ENCODE assay signal across 9 cellular contexts in the genomic region with DNA sequence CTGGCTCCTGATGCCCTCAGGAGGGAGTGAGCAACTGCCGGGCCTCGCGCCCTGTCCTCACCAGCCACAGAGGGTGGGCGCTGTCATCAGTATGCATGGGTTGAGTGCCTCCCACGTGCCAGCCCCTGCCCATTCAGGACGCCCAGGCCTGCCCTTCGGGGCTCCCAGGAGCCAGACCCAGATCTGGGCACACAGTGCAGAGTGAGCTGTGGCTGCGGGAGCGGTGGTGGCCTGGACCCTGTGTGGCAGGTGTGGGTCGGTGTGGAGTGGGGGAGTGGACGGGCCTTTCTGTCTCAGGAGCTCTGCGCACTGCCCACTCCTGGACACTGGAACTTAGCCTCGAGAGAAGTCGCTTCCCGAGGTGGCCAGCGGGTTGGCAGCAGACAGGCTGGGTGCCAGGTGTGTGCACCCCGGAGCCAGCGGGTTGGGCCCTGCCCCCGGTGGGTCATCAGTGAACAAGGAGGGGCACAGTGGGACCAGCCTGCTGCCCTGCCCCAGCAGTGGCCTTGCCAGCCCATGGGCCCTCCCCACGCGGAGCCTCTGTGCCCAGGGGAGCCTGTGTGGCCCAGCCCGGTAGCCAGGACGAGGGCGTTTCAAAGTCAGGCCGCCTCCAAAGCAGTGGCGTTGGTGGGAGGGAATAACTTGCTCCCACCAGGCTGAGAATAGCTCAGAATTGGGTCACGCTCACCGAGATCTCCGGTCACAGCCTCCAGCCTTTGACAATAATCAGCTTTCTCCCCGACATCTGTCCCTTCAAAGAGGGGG. TPM values are rescaled to one million over a fixed set of nuclear protein-coding genes. Genes with fewer than 3 reads are reported as not detected.
DNase-seq lines count a peak whose midpoint lies in the region; ATAC-seq and TF ChIP-seq lines count a peak whose summit lies in the region.
"Had no signal": no experiment of that assay in that cellular context is flagged by ENCODE, and none has a peak within 500 bp of the region (broad histone marks: within the 10 kb centered on the region; RNA-seq: fewer than 3 reads in every experiment).

No MANE protein-coding gene starts in this region.

- peak; percentile 88 for DNase-seq in WERI-Rb-1
- DNase-seq in left ventricle myocardium superior = peak; percentile 60
- peak; percentile 74 for DNase-seq in testis
- no peak for DNase-seq in NCI-H748 (lab: John Stamatoyannopoulos, UW; ENCODE audit: unreplicated experiment)
- DNase-seq in naive thymus-derived CD4-positive, alpha-beta T cell = no peak
- DNase-seq: H7 had no signal

- H3K27ac Mint-ChIP-seq in naive thymus-derived CD4-positive, alpha-beta T cell = no peak overlapping the region
- H3K27ac Mint-ChIP-seq: stimulated activated memory B cell treated with anti-CD40 and anti-IgM and Interleukin-4, amounts not matched to agents 10 μg/mL and 1 μg/mL and 100 μg/mL, for 72 hours had no signal

- peaks cover 0 to 4% (median 0%) of the 10 kb centered on the region in 7 donors for H3K4me1 Mint-ChIP-seq in naive thymus-derived CD4-positive, alpha-beta T cell
- H3K4me1 Mint-ChIP-seq: central memory CD8-positive, alpha-beta T cell; stimulated activated memory B cell treated with anti-CD40 and anti-IgM and Interleukin-4, amounts not matched to agents 10 μg/mL and 1 μg/mL and 100 μg/mL, for 72 hours had no signal

- H3K27me3 Mint-ChIP-seq in naive thymus-derived CD4-positive, alpha-beta T cell = peaks cover 0 to 3% (median 0%) of the 10 kb centered on the region in 5 donors
- H3K27me3 Mint-ChIP-seq: central memory CD8-positive, alpha-beta T cell had no signal

- WGBS in testis, 2 donors = 46 to 50% methylated on average over 19 to 26 of the region's 30 CpGs

- intact Hi-C loops in left ventricle myocardium superior (cut with micrococcal nuclease) (no loop called here), testis (cut with DNase I; ENCODE audit: low total_unique reads) (no loop called here)
- intact Hi-C loops in naive thymus-derived CD4-positive, alpha-beta T cell (cut with micrococcal nuclease) = no loop called here

- CTCF ChIA-PET in naive thymus-derived CD4-positive, alpha-beta T cell (lab: Charles Lee) = no interaction called here

- H3K9me3 Mint-ChIP-seq in naive thymus-derived CD4-positive, alpha-beta T cell = no peaks in the 10 kb centered on the region
- H3K9me3 Mint-ChIP-seq: central memory CD8-positive, alpha-beta T cell; stimulated activated memory B cell treated with anti-CD40 and anti-IgM and Interleukin-4, amounts not matched to agents 10 μg/mL and 1 μg/mL and 100 μg/mL, for 72 hours; T-helper 2 cell treated with Interferon-gamma antibody and Interleukin-4, amounts not matched to agents 5 μg/mL and 100 μg/mL, for 36 hours had no signal

- no peak for TF ChIP-seq CTCF in WERI-Rb-1 (IDR thresholded peaks at IDR 0.05; ENCODE audit: low read depth, low read length)
- no peak for TF ChIP-seq CTCF in testis (IDR thresholded peaks at IDR 0.05)

- H3K27ac ChIP-seq in WERI-Rb-1 = peak overlapping the region; percentile 94
- peak overlapping the region; percentile 59 to 81 for H3K27ac ChIP-seq in testis
- no peak overlapping the region for H3K27ac ChIP-seq in naive thymus-derived CD4-positive, alpha-beta T cell (ENCODE audit: low read depth, low read length)

- H3K9me3 ChIP-seq in WERI-Rb-1 (ENCODE audit: severe bottlenecking) (no peaks in the 10 kb centered on the region), testis (no peaks in the 10 kb centered on the region)
- no peaks in the 10 kb centered on the region for H3K9me3 ChIP-seq in naive thymus-derived CD4-positive, alpha-beta T cell (ENCODE audit: control insufficient read depth in 2 of 3, low read length in 3 of 3)

- H3K4me1 ChIP-seq in testis = peaks cover 83% of the 10 kb centered on the region
- no peaks in the 10 kb centered on the region for H3K4me1 ChIP-seq in naive thymus-derived CD4-positive, alpha-beta T cell (ENCODE audit: control insufficient read depth in 2 of 2, insufficient read depth in 2 of 2, low read length in 2 of 2)

- no peak overlapping the region for H3K4me3 Mint-ChIP-seq in naive thymus-derived CD4-positive, alpha-beta T cell
- H3K4me3 Mint-ChIP-seq: central memory CD8-positive, alpha-beta T cell; stimulated activated memory B cell treated with anti-CD40 and anti-IgM and Interleukin-4, amounts not matched to agents 10 μg/mL and 1 μg/mL and 100 μg/mL, for 72 hours; T-helper 2 cell treated with Interferon-gamma antibody and Interleukin-4, amounts not matched to agents 5 μg/mL and 100 μg/mL, for 36 hours had no signal

- H3K36me3 ChIP-seq in WERI-Rb-1 (peaks cover 15% of the 10 kb centered on the region), testis (ENCODE audit: low read depth, missing control alignments) (no peaks in the 10 kb centered on the region)
- H3K36me3 ChIP-seq in naive thymus-derived CD4-positive, alpha-beta T cell (ENCODE audit: control insufficient read depth in 2 of 3, insufficient read depth in 3 of 3, low read length in 3 of 3) = peaks cover 0 to 25% (median 0%) of the 10 kb centered on the region in 3 experiments

- no peaks in the 10 kb centered on the region for H3K36me3 Mint-ChIP-seq in naive thymus-derived CD4-positive, alpha-beta T cell

- POLR2A ChIA-PET in naive thymus-derived CD4-positive, alpha-beta T cell (lab: Charles Lee) = interaction anchor here (1.1 kb wide), 1 partner anchor 11 kb away, joined by 3 read pairs; no protein-coding TSS in a partner anchor

- peak; percentile 36 for ATAC-seq in left ventricle myocardium superior
- no peak for ATAC-seq in naive thymus-derived CD4-positive, alpha-beta T cell

- no peak for TF ChIP-seq POLR2A in testis (IDR thresholded peaks at IDR 0.05)

- no peaks in the 10 kb centered on the region for H3K27me3 ChIP-seq in WERI-Rb-1 (ENCODE audit: insufficient read depth, low read depth, severe bottlenecking)
- no peaks in the 10 kb centered on the region for H3K27me3 ChIP-seq in testis
- no peaks in the 10 kb centered on the region for H3K27me3 ChIP-seq in naive thymus-derived CD4-positive, alpha-beta T cell (ENCODE audit: control insufficient read depth in 2 of 2, insufficient read depth in 2 of 2, low read length in 2 of 2)

- H3K4me3 ChIP-seq in WERI-Rb-1 (ENCODE audit: low read depth, low read length) (peak overlapping the region; percentile 5; the same call in 1 of the 2 replicates), testis (no peak overlapping the region)
- no peak overlapping the region for H3K4me3 ChIP-seq in naive thymus-derived CD4-positive, alpha-beta T cell (ENCODE audit: low read length)

RNA-seq across cellular contexts. Expression of gene TRMT61A, which starts 9.5 kb away (rescaled TPM):
- total RNA-seq in left ventricle myocardium superior (5.5 TPM), testis (10 to 100 TPM; 19.1 to 29.8 TPM)
- 12.1 TPM for polyA plus RNA-seq in testis (ENCODE audit: insufficient read depth, low read depth, low replicate concordance)
- 10 to 100 TPM in 4 of 5 experiments, 1 to 10 TPM in 1; 9.8 to 15.1 (median 14.1) TPM for total RNA-seq in naive thymus-derived CD4-positive, alpha-beta T cell
- polyA plus RNA-seq in naive thymus-derived CD4-positive, alpha-beta T cell = 10 to 100 TPM in 1 of 2 donors, 1 to 10 TPM in 1; 6.3 to 12.2 TPM

RNA-seq across cellular contexts. Expression of gene CKB, which starts 15.8 kb away (rescaled TPM):
- total RNA-seq in left ventricle myocardium superior = 533 TPM
- 1,000 to 10,000 TPM; 1,148 to 1,322 TPM for total RNA-seq in testis
- polyA plus RNA-seq in testis (ENCODE audit: insufficient read depth, low read depth, low replicate concordance) = 504 TPM
- 10 to 100 TPM in 1 of 5 experiments, 1 to 10 TPM in 4; 1.4 to 19.8 (median 2.5) TPM for total RNA-seq in naive thymus-derived CD4-positive, alpha-beta T cell
- under 1 TPM in 1 of 2 donors, not detected in 1; 0.40 TPM for polyA plus RNA-seq in naive thymus-derived CD4-positive, alpha-beta T cell

RNA-seq across cellular contexts. Expression of gene BAG5, which starts 24.0 kb away (rescaled TPM):
- 16.4 TPM for total RNA-seq in left ventricle myocardium superior
- 100 to 1,000 TPM in 1 of 2 donors, 10 to 100 TPM in 1; 63.4 to 124 TPM for total RNA-seq in testis
- polyA plus RNA-seq in testis (ENCODE audit: insufficient read depth, low read depth, low replicate concordance) = 202 TPM
- 10 to 100 TPM; 29.9 to 38.9 (median 36.4) TPM for total RNA-seq in naive thymus-derived CD4-positive, alpha-beta T cell
- polyA plus RNA-seq in naive thymus-derived CD4-positive, alpha-beta T cell = 10 to 100 TPM; 46.2 to 51.7 TPM

RNA-seq across cellular contexts. Expression of gene COA8, which starts 24.3 kb away (rescaled TPM):
- 56.2 TPM for total RNA-seq in left ventricle myocardium superior
- 10 to 100 TPM; 28.9 to 68.7 TPM for total RNA-seq in testis
- 152 TPM for polyA plus RNA-seq in testis (ENCODE audit: insufficient read depth, low read depth, low replicate concordance)
- total RNA-seq in naive thymus-derived CD4-positive, alpha-beta T cell = 10 to 100 TPM; 13.6 to 26.3 (median 24.1) TPM
- polyA plus RNA-seq in naive thymus-derived CD4-positive, alpha-beta T cell = 10 to 100 TPM; 36.7 to 51.3 TPM

Comparison
In these comparisons a context has a peak if more than half of its experiments do, and no peak if none do; other contexts are left out.
1. DNase-seq: peak in WERI-Rb-1 (single experiment), left ventricle myocardium superior (single experiment) and testis (single experiment); none in NCI-H748 (single experiment) and naive thymus-derived CD4-positive, alpha-beta T cell (0 of 9).
2. RNA of gene CKB, which starts 15.8 kb away (total RNA-seq): 1,148 to 1,322 TPM in testis and 533 TPM in left ventricle myocardium superior (single experiment); 1.4 to 19.8 TPM in naive thymus-derived CD4-positive, alpha-beta T cell; every median in the first group is over 10 times any median in the second.